Comparison of ENCODE assay signal across 9 cellular contexts in the genomic region with DNA sequence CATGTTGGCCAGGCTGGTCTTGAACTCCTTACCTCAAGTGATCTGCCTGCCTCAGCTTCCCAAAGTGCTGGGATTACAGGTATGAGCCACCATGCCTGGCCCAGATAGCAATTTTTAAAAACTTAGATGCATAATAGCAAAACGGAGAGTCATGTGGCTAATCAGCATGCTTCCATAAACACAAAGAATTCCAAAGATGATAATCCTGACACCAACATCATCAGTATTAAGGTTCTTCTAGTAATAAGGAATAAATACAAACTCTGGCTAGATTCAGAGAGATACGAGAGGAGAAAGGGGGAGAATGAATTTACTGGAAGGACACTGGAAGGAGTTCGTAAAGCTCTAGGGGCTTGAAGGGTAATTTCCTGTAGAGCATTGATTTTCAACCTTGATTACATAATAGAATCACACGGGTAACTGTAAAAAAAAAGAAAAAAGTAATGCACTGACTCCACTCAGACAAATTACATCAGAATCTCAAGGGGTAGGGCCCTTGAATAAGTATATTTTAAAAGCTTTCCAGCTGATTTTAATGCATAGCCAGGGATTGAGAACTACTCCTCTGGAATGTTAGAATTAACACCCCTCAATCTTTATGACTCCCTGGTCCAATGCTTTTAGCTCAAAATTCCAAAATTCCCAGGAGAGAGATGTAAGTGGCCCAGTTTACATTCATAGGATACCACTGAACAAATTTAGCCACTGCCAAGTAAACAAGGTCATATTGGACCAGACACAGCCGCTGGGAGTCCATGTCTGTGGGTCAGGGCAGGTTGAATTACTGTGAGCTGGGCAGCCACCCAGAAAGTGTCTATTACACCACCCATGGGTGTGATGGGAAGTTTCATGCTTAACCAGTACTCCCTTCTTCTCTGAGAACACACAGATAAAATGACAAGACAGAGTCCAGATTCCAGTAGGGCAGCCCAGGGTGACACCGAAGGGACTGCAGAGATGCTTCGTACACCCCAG.
A peak's percentile ranks its signal among the peaks of the same experiment; 100 is the strongest.
DNase-seq lines count a peak whose midpoint lies in the region; ATAC-seq and TF ChIP-seq lines count a peak whose summit lies in the region.
"Had no signal": no experiment of that assay in that cellular context is flagged by ENCODE, and none has a peak within 500 bp of the region (broad histone marks: within the 10 kb centered on the region; RNA-seq: fewer than 3 reads in every experiment).

No MANE protein-coding gene starts in this region.

- TF ChIP-seq CTCF in IMR-90 (conservative IDR thresholded peaks at IDR 0.05; ENCODE audit: low read depth, low read length) (no peak), brain microvascular endothelial cell (IDR thresholded peaks at IDR 0.05; ENCODE audit: low read depth, low read length, missing control alignments) (no peak), transverse colon (IDR thresholded peaks at IDR 0.05) (no peak), GM23338 (conservative IDR thresholded peaks at IDR 0.05; ENCODE audit: low read depth in 2 of 2) (no peak)

- H2AK9ac ChIP-seq in IMR-90 (replicated peaks; ENCODE audit: low read depth, low read length, poor library complexity), result no peak overlapping the region

- no peaks in the 10 kb centered on the region for H3K79me1 ChIP-seq in IMR-90 (ENCODE audit: low read depth in 1 of 2, low read length in 2 of 2)

- H3K4me1 ChIP-seq in IMR-90 (ENCODE audit: control insufficient read depth, insufficient read depth, low read length), result peaks cover 6% of the 10 kb centered on the region; the same call in 1 of the 2 replicates
- peaks cover 5 to 23% (median 14%) of the 10 kb centered on the region in 4 donors for H3K4me1 ChIP-seq in transverse colon
- H3K4me1 ChIP-seq in GM23338 (ENCODE audit: insufficient read depth), result no peaks in the 10 kb centered on the region; the same call in 1 of the 2 replicates

- H3K27me3 ChIP-seq in IMR-90 (ENCODE audit: control insufficient read depth, insufficient read depth, low read length), result no peaks in the 10 kb centered on the region
- no peaks in the 10 kb centered on the region for H3K27me3 ChIP-seq in brain microvascular endothelial cell (replicated peaks)
- no peaks in the 10 kb centered on the region for H3K27me3 ChIP-seq in transverse colon
- no peaks in the 10 kb centered on the region for H3K27me3 ChIP-seq in GM23338 (ENCODE audit: insufficient read depth)

- H3K14ac ChIP-seq in IMR-90 (replicated peaks; ENCODE audit: low read depth, low read length), result no peak overlapping the region; the same call in 1 of the 2 replicates

- POLR2A ChIA-PET in IMR-90 (lab: Charles Lee; ENCODE audit: unreplicated experiment), result no interaction called here

- no TSS peak for BruUV-seq in IMR-90 (replicated peaks; lab: Mats Ljungman, UMichigan)

- TF ChIP-seq POLR2A in IMR-90 (IDR thresholded peaks at IDR 0.05; ENCODE audit: low read depth, low read length), result no peak
- no peak for TF ChIP-seq POLR2A in transverse colon (IDR thresholded peaks at IDR 0.05)

- H2BK20ac ChIP-seq in IMR-90 (ENCODE audit: low read depth, low read length), result peak overlapping the region; percentile 26; the same call in 1 of the 2 replicates

- H2AFZ ChIP-seq in IMR-90 (replicated peaks; ENCODE audit: low read length, poor library complexity) (no peak overlapping the region), GM23338 (no peak overlapping the region)

- H3K9ac ChIP-seq in IMR-90 (ENCODE audit: low read depth, low read length), result no peak overlapping the region

- in situ Hi-C loops in IMR-90 (cut with MboI; ENCODE audit: low sequenced_read_pairs) (no loop called here), brain microvascular endothelial cell (cut with HindIII; ENCODE audit: low pct_ligation_motif_present, low sequenced_read_pairs) (no loop called here), transverse colon (cut with MboI; ENCODE audit: low pct_ligation_motif_present in 1 of 4, low pct_unique_long_range_greater_than_20kb in 1 of 4, low sequenced_read_pairs in 3 of 4) (no loop called here)

- H3K56ac ChIP-seq in IMR-90 (ENCODE audit: extremely low read depth, insufficient read depth, low read length), result no peak overlapping the region

- H4K8ac ChIP-seq in IMR-90 (ENCODE audit: low read depth in 2 of 2, low read length in 2 of 2), result no peak overlapping the region

- H3K79me2 ChIP-seq in GM23338 (replicated peaks; ENCODE audit: insufficient read depth), result no peaks in the 10 kb centered on the region

- H3K27me3 Mint-ChIP-seq in GM23338 (ENCODE audit: insufficient read depth, low read depth, poor library complexity), result peaks cover 2% of the 10 kb centered on the region

- H3K9me1 ChIP-seq in IMR-90 (ENCODE audit: insufficient read depth, low read length), result no peaks in the 10 kb centered on the region; the same call in 1 of the 2 replicates

- no peak overlapping the region for H2BK5ac ChIP-seq in IMR-90 (ENCODE audit: low read depth, low read length, poor library complexity, severe bottlenecking)

- no peaks in the 10 kb centered on the region for H3K9me3 ChIP-seq in IMR-90 (ENCODE audit: control insufficient read depth, insufficient read depth, low read length)
- no peaks in the 10 kb centered on the region for H3K9me3 ChIP-seq in transverse colon

- CTCF ChIA-PET in IMR-90 (lab: Yijun Ruan, JAX), result interaction anchor here (0.6 kb wide), 1 partner anchor 1269 kb away, joined by 3 read pairs; no protein-coding TSS in a partner anchor

- peaks cover 16% of the 10 kb centered on the region for H3K4me1 Mint-ChIP-seq in GM23338

- dilution Hi-C loops in IMR-90 (cut with HindIII; ENCODE audit: low sequenced_read_pairs, unreplicated experiment), result no loop called here

- H4K91ac ChIP-seq in IMR-90 (ENCODE audit: insufficient read depth, low read depth, low read length), result no peak overlapping the region

- ATAC-seq in IMR-90 (ENCODE audit: low read depth), result peak; percentile 82
- no peak for ATAC-seq in GM19452 (IDR thresholded peaks at IDR 0.05; ENCODE audit: unreplicated experiment)
- no peak for ATAC-seq in GM23338

- no peak overlapping the region for H3K23ac ChIP-seq in IMR-90 (ENCODE audit: low read depth, low read length)

- no peak overlapping the region for H3K4me3 ChIP-seq in IMR-90 (ENCODE audit: insufficient read depth, low read depth, low read length)
- no peak overlapping the region for H3K4me3 ChIP-seq in brain microvascular endothelial cell (ENCODE audit: low read depth, low read length)
- H3K4me3 ChIP-seq in transverse colon, result no peak overlapping the region
- H3K4me3 ChIP-seq in GM23338, result no peak overlapping the region

- no peak overlapping the region; the same call in 1 of the 2 replicates for H3K4ac ChIP-seq in IMR-90 (ENCODE audit: low read depth, low read length)

- no peak overlapping the region; the same call in 2 of the 3 replicates for H2BK15ac ChIP-seq in IMR-90 (ENCODE audit: low read depth, low read length)

- no peak overlapping the region for H3K4me2 ChIP-seq in IMR-90 (ENCODE audit: low read depth, low read length)
- H3K4me2 ChIP-seq in GM23338, result no peak overlapping the region

- no peaks in the 10 kb centered on the region for H3F3A ChIP-seq in GM23338 (replicated peaks; ENCODE audit: low read depth)

- no peak for TF ChIP-seq RAD21 in IMR-90 (IDR thresholded peaks at IDR 0.05; ENCODE audit: low read length)

- no peaks in the 10 kb centered on the region for H3K36me3 Mint-ChIP-seq in GM23338 (ENCODE audit: low read depth)

- no peak overlapping the region for H2AK5ac ChIP-seq in IMR-90 (ENCODE audit: low read depth, low read length)

- no peak overlapping the region for H3K4me3 Mint-ChIP-seq in GM23338
- H3K4me3 Mint-ChIP-seq: activated T-helper 1 cell treated with anti-CD3 and anti-CD28 coated beads, Interleukin-12 subunit alpha, Interleukin-12 subunit beta, Interleukin-2, Interleukin-4 antibody, amounts not matched to agents 30 ng/mL and 10 ng/mL and 1 ng/mL, durations not matched to agents 14 hours and 24 hours and 36 hours had no signal

- H3K18ac ChIP-seq in IMR-90 (ENCODE audit: low read depth, low read length), result no peak overlapping the region

- intact Hi-C loops in IMR-90 (cut with micrococcal nuclease), result no loop called here
- intact Hi-C loops in transverse colon (cut with DNase I; ENCODE audit: low total_unique reads), result no loop called here

- H3K27ac ChIP-seq in IMR-90 (ENCODE audit: insufficient read depth, low read length) (no peak overlapping the region), brain microvascular endothelial cell (no peak overlapping the region), transverse colon (peak overlapping the region in 3 of 4 donors; percentile 45 to 54 (median 53)), GM23338 (ENCODE audit: low read depth) (no peak overlapping the region)

- no peaks in the 10 kb centered on the region for H3K9me2 ChIP-seq in GM23338 (ENCODE audit: insufficient read depth)

- no peaks in the 10 kb centered on the region for H3K9me3 Mint-ChIP-seq in GM23338
- H3K9me3 Mint-ChIP-seq: activated T-helper 1 cell treated with anti-CD3 and anti-CD28 coated beads, Interleukin-12 subunit alpha, Interleukin-12 subunit beta, Interleukin-2, Interleukin-4 antibody, amounts not matched to agents 30 ng/mL and 10 ng/mL and 1 ng/mL, durations not matched to agents 14 hours and 24 hours and 36 hours had no signal

- H2BK120ac ChIP-seq in IMR-90 (ENCODE audit: low read depth, low read length), result peak overlapping the region; percentile 30; the same call in 1 of the 2 replicates

- H3K27ac Mint-ChIP-seq in GM23338, result no peak overlapping the region
- H3K27ac Mint-ChIP-seq: activated T-helper 1 cell treated with anti-CD3 and anti-CD28 coated beads, Interleukin-12 subunit alpha, Interleukin-12 subunit beta, Interleukin-2, Interleukin-4 antibody, amounts not matched to agents 30 ng/mL and 10 ng/mL and 1 ng/mL, durations not matched to agents 14 hours and 24 hours and 36 hours had no signal

- peak; percentile 75 for DNase-seq in IMR-90
- DNase-seq in brain microvascular endothelial cell, result peak; percentile 45
- peak; percentile 91 for DNase-seq in iris pigment epithelial cell (ENCODE audit: low read depth)
- peak; percentile 75 for DNase-seq in transverse colon
- DNase-seq in NCI-H1930 (lab: John Stamatoyannopoulos, UW), result no peak
- no peak for DNase-seq in GM23338 (ENCODE audit: low spot score)
- DNase-seq: stimulated activated naive CD4-positive, alpha-beta T cell had no signal

- no peak for TF ChIP-seq EP300 in transverse colon (IDR thresholded peaks at IDR 0.05; ENCODE audit: low read depth)

- H4K20me1 ChIP-seq in IMR-90 (ENCODE audit: insufficient read depth, low read length) (no peaks in the 10 kb centered on the region), GM23338 (replicated peaks; ENCODE audit: insufficient read depth) (no peaks in the 10 kb centered on the region)

- no peaks in the 10 kb centered on the region for H3K36me3 ChIP-seq in IMR-90 (ENCODE audit: control insufficient read depth, insufficient read depth, low read length)
- H3K36me3 ChIP-seq in brain microvascular endothelial cell (replicated peaks), result no peaks in the 10 kb centered on the region
- no peaks in the 10 kb centered on the region for H3K36me3 ChIP-seq in transverse colon
- no peaks in the 10 kb centered on the region for H3K36me3 ChIP-seq in GM23338 (ENCODE audit: insufficient read depth)

- WGBS in IMR-90 (ENCODE audit: extremely low coverage in 2 of 2, insufficient read length in 1 of 2), 2 experiments, result no CpG with 5 or more reads among the region's 7 CpGs
- 40 to 44% methylated on average over 6 to 7 of the region's 7 CpGs for WGBS in transverse colon (ENCODE audit: low coverage in 1 of 2), 2 donors

- no peak overlapping the region for H4K5ac ChIP-seq in IMR-90 (ENCODE audit: low read depth, low read length)

Comparison
In these comparisons a context has a peak if more than half of its experiments do, and no peak if none do; other contexts are left out.
1. DNase-seq: peak in IMR-90 (single experiment), brain microvascular endothelial cell (single experiment), iris pigment epithelial cell (single experiment) and transverse colon (single experiment); none in NCI-H1930 (0 of 2) and GM23338 (single experiment).
2. H3K27ac ChIP-seq: peak in transverse colon (3 of 4); none in IMR-90 (single experiment), brain microvascular endothelial cell (single experiment) and GM23338 (single experiment).